Comparison of ENCODE assay signal across 12 cellular contexts in the genomic region with DNA sequence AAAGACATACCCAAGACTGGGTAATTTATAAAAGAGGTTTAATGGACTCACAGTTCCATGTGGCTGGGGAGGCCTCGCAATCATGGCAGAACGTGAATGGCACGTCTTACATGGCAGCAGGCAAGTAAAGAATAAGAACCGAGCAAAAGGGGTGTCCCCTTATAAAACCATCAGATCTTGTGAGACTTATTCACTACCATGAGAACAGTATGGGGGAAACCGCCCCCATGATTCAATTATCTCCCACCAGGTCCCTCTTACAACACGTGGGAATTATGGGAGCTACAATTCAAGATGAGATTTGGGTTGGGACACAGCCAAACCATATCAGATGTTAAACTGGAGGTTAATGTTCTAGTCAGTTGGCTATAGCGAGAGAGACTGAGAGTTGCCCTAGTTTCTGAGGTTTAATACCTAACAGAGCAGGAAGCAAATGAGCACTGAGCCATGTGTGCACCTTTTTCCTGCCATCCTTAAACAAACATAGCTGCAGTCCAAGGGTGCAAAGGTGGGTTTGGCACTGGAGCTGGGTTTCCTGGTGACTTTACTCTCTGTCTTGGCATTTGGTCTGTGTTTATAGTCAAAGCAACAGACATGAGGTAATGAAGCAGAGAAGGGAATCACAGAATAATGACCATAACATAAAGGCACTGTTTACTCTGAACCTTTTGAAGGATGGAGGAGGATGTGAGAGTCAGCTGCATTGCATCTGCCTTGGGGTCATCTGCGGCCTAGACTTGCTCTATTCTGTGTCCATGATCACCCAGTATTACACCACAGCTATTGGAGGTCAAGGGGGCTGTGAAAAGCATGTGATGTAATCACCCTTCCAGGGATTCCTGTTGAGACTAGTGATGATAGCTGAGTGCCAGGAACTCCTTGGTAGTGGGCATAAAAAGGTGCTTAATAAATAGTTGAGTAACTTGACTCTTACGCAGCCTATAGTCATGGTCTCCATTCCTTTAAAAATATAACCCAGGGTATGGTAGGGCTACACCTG.
DNase-seq lines count a peak whose midpoint lies in the region; ATAC-seq and TF ChIP-seq lines count a peak whose summit lies in the region.
"Had no signal": no experiment of that assay in that cellular context is flagged by ENCODE, and none has a peak within 500 bp of the region (broad histone marks: within the 10 kb centered on the region; RNA-seq: fewer than 3 reads in every experiment).

No MANE protein-coding gene starts in this region.

- H3K4me1 ChIP-seq in Peyer's patch (peaks cover 0 to 24% (median 0%) of the 10 kb centered on the region in 4 donors), hepatocyte (ENCODE audit: insufficient read depth) (peaks cover 11% of the 10 kb centered on the region)

- no peak for TF ChIP-seq CTCF in Peyer's patch (IDR thresholded peaks at IDR 0.05)
- no peak for TF ChIP-seq CTCF in hepatocyte (IDR thresholded peaks at IDR 0.05; ENCODE audit: poor library complexity)
- TF ChIP-seq CTCF in GM13976 (IDR thresholded peaks at IDR 0.05; ENCODE audit: borderline replicate concordance, control extremely low read depth, extremely low read depth, insufficient read depth, missing control alignments), result no peak

- no peak for TF ChIP-seq POLR2A in Peyer's patch (IDR thresholded peaks at IDR 0.05)

- in situ Hi-C loops in GM13976 (cut with MboI; ENCODE audit: low sequenced_read_pairs, unreplicated experiment), result no loop called here

- no peak for ATAC-seq in GM21737 (IDR thresholded peaks at IDR 0.05; ENCODE audit: unreplicated experiment)

- H3K9me3 ChIP-seq in Peyer's patch (no peaks in the 10 kb centered on the region), hepatocyte (ENCODE audit: low read depth) (no peaks in the 10 kb centered on the region)
- H3K9me3 ChIP-seq: neutrophil had no signal

- 78% methylated on average over 9 of the region's 9 CpGs for WGBS in hepatocyte (ENCODE audit: low lambda C conversion rate, missing lambda C conversion rate)

- DNase-seq in NCI-H748 (lab: John Stamatoyannopoulos, UW; ENCODE audit: unreplicated experiment) (peak; percentile 30), NCI-H748 treated with DMSO at 0.1 percent for 48 hours (lab: John Stamatoyannopoulos, UW) (no peak), Peyer's patch (peak in 2 of 3 donors; percentile 61 to 78), hepatocyte (ENCODE audit: low spot score) (peak; percentile 47), DMS 273 (lab: John Stamatoyannopoulos, UW; ENCODE audit: unreplicated experiment) (no peak), GM13976 (ENCODE audit: low spot score) (no peak)
- no peak for DNase-seq in stimulated activated CD4-positive, alpha-beta T cell treated with anti-CD3 and anti-CD28 coated beads, Interleukin-2, amount 100 ng/mL, for 24 hours
- DNase-seq: activated naive CD4-positive, alpha-beta T cell; NCI-H1048; T1000 had no signal

- no peaks in the 10 kb centered on the region for H3K9me2 ChIP-seq in hepatocyte (replicated peaks; ENCODE audit: insufficient read depth)

- H2AFZ ChIP-seq in hepatocyte, result no peak overlapping the region

- H3K4me2 ChIP-seq in hepatocyte, result no peak overlapping the region

- H3K27me3 ChIP-seq in Peyer's patch (no peaks in the 10 kb centered on the region), hepatocyte (no peaks in the 10 kb centered on the region)
- H3K27me3 ChIP-seq: neutrophil had no signal

- no peaks in the 10 kb centered on the region for H3K36me3 ChIP-seq in Peyer's patch
- H3K36me3 ChIP-seq in hepatocyte (replicated peaks; ENCODE audit: insufficient read depth, low read depth), result no peaks in the 10 kb centered on the region
- H3K36me3 ChIP-seq: neutrophil had no signal

- peak overlapping the region in 2 of 4 donors; percentile 67 to 68 for H3K27ac ChIP-seq in Peyer's patch
- peak overlapping the region; percentile 45 for H3K27ac ChIP-seq in hepatocyte
- H3K27ac ChIP-seq: neutrophil had no signal

- H3K4me3 ChIP-seq in Peyer's patch (no peak overlapping the region), hepatocyte (no peak overlapping the region)

- H3K79me2 ChIP-seq in hepatocyte, result no peaks in the 10 kb centered on the region

- no peaks in the 10 kb centered on the region for H4K20me1 ChIP-seq in hepatocyte (ENCODE audit: insufficient read depth, poor library complexity, severe bottlenecking)

Comparison
In these comparisons a context has a peak if more than half of its experiments do, and no peak if none do; other contexts are left out.
1. DNase-seq: peak in NCI-H748 (single experiment), Peyer's patch (2 of 3) and hepatocyte (single experiment); none in NCI-H748 treated with DMSO at 0.1 percent for 48 hours (single experiment), stimulated activated CD4-positive, alpha-beta T cell treated with anti-CD3 and anti-CD28 coated beads, Interleukin-2, amount 100 ng/mL, for 24 hours (0 of 2), DMS 273 (single experiment) and GM13976 (single experiment).